28 cellular contexts compared by ENCODE assay signal in the genomic region with DNA sequence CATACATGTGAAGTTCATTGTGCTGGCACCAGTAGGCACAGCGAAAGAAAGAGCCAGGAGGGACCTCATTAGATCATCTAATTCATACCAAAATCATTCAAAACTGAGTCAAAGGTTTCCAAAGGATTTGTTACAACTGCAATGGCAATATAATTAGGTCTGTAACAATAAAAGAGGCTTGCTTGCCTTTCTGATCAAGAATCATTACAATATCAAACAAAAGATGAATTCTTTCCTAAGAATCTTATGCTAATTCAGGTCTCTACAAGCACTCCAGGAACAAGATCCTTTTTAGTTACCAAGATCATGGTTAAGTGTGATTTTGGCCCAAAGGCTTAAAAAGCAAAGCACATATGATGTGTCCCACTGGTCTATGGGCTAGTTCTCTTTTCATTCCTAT. TPM values are rescaled to one million over a fixed set of nuclear protein-coding genes. Genes with fewer than 3 reads are reported as not detected.
DNase-seq lines count a peak whose midpoint lies in the region; ATAC-seq, FAIRE-seq and TF ChIP-seq lines count a peak whose summit lies in the region.
"Had no signal": no experiment of that assay in that cellular context is flagged by ENCODE, and none has a peak within 500 bp of the region (broad histone marks: within the 10 kb centered on the region; RNA-seq: fewer than 3 reads in every experiment).

No MANE protein-coding gene starts in this region.

- no peak overlapping the region for H3K4me2 ChIP-seq in astrocyte (ENCODE audit: low read length)
- H3K4me2 ChIP-seq: BLaER1 had no signal

- H3K9me3 Mint-ChIP-seq in astrocyte (ENCODE audit: unreplicated experiment) (no peaks in the 10 kb centered on the region), nephron (no peaks in the 10 kb centered on the region)
- H3K9me3 Mint-ChIP-seq: CD4-positive, alpha-beta memory T cell had no signal

- H3K79me2 ChIP-seq in astrocyte (ENCODE audit: insufficient read depth, low read length) = no peaks in the 10 kb centered on the region

- peaks cover 9% of the 10 kb centered on the region for H3K4me1 Mint-ChIP-seq in astrocyte (ENCODE audit: low read depth, unreplicated experiment)
- peaks cover 40% of the 10 kb centered on the region for H3K4me1 Mint-ChIP-seq in nephron

- H3K4me3 Mint-ChIP-seq in astrocyte (ENCODE audit: unreplicated experiment) = no peak overlapping the region
- no peak overlapping the region for H3K4me3 Mint-ChIP-seq in nephron
- H3K4me3 Mint-ChIP-seq: CD4-positive, alpha-beta memory T cell had no signal

- no peaks in the 10 kb centered on the region for H3K9me3 ChIP-seq in HAP-1
- no peaks in the 10 kb centered on the region for H3K9me3 ChIP-seq in astrocyte (ENCODE audit: insufficient read depth, low read depth, low read length)
- H3K9me3 ChIP-seq: BLaER1 had no signal

- no peak overlapping the region for H3K9ac ChIP-seq in astrocyte (ENCODE audit: low read length)
- H3K9ac ChIP-seq: BLaER1 had no signal

- H2AFZ ChIP-seq in astrocyte (ENCODE audit: low read depth, low read length) = no peak overlapping the region

- H3K36me3 Mint-ChIP-seq in astrocyte (ENCODE audit: low read depth, unreplicated experiment) (no peaks in the 10 kb centered on the region), nephron (ENCODE audit: low read depth) (no peaks in the 10 kb centered on the region)
- H3K36me3 Mint-ChIP-seq: CD4-positive, alpha-beta memory T cell had no signal

- no peaks in the 10 kb centered on the region for H3K36me3 ChIP-seq in HAP-1 (replicated peaks)
- H3K36me3 ChIP-seq in astrocyte (ENCODE audit: insufficient read depth, low read length) = no peaks in the 10 kb centered on the region
- no peaks in the 10 kb centered on the region for H3K36me3 ChIP-seq in H7 (replicated peaks; ENCODE audit: control insufficient read depth, insufficient read depth, low read length)
- H3K36me3 ChIP-seq: BLaER1 had no signal

- peak overlapping the region; percentile 18 for H3K27ac Mint-ChIP-seq in astrocyte (ENCODE audit: unreplicated experiment)
- H3K27ac Mint-ChIP-seq in nephron = peak overlapping the region in 2 of 3 experiments; percentile 42 to 52
- H3K27ac Mint-ChIP-seq: CD4-positive, alpha-beta memory T cell had no signal

- DNase-seq in CD1c-positive myeloid dendritic cell (ENCODE audit: extremely low spot score) (peak; percentile 13), HAP-1 (ENCODE audit: low spot score in 2 of 2) (peak; percentile 35 to 90), astrocyte (ENCODE audit: low read depth) (no peak), coronary artery (ENCODE audit: low spot score) (no peak), cerebellar cortex (ENCODE audit: low spot score) (no peak), H7 (no peak)
- DNase-seq: CD4-positive, alpha-beta memory T cell; COR-L47; DMS 273 treated with DMSO at 0.1 percent for 48 hours; DMS79; EL; GDM1; GOT3; Karpas-422; NCI-H1105 treated with DMSO at 0.1 percent for 48 hours; NCI-H2029; NCI-H446; NCI-H524 treated with DMSO at 0.1 percent for 48 hours; NCI-H774; SIG-M5 had no signal

- in situ Hi-C loops in HAP-1 (cut with MboI; ENCODE audit: low sequenced_read_pairs) = no loop called here

- no peaks in the 10 kb centered on the region for H3K27me3 Mint-ChIP-seq in astrocyte (ENCODE audit: low read depth, unreplicated experiment)
- H3K27me3 Mint-ChIP-seq in nephron (ENCODE audit: low read depth) = no peaks in the 10 kb centered on the region

- H3K27me3 ChIP-seq in HAP-1 (ENCODE audit: low read depth) (no peaks in the 10 kb centered on the region), astrocyte (ENCODE audit: insufficient read depth, low read length) (no peaks in the 10 kb centered on the region), H7 (ENCODE audit: control insufficient read depth, insufficient read depth, low read length) (no peaks in the 10 kb centered on the region)
- H3K27me3 ChIP-seq: BLaER1 had no signal

- H4K20me1 ChIP-seq in astrocyte (ENCODE audit: insufficient read depth, low read length) = no peaks in the 10 kb centered on the region
- H4K20me1 ChIP-seq: BLaER1 had no signal

- no peak for TF ChIP-seq CTCF in astrocyte (IDR thresholded peaks at IDR 0.05; ENCODE audit: insufficient read depth, low read depth, low read length)
- no peak for TF ChIP-seq CTCF in nephron (IDR thresholded peaks at IDR 0.05; ENCODE audit: unreplicated experiment in 3 of 3)
- no peak for TF ChIP-seq CTCF in coronary artery (IDR thresholded peaks at IDR 0.05)

- ATAC-seq in HG02763 (IDR thresholded peaks at IDR 0.05; ENCODE audit: unreplicated experiment) = no peak
- ATAC-seq: GM12878, HepG2 had no signal

- no peak for FAIRE-seq in astrocyte (lab: Jason Lieb, UNC)
- FAIRE-seq: A204.1, GM12878, HepG2, RCC 7860 had no signal

- H3K27ac ChIP-seq in astrocyte (ENCODE audit: low read depth, low read length) = no peak overlapping the region
- no peak overlapping the region for H3K27ac ChIP-seq in coronary artery
- H3K27ac ChIP-seq: BLaER1, SK-N-MC had no signal

- H3K4me3 ChIP-seq in HAP-1 (no peak overlapping the region), astrocyte (ENCODE audit: insufficient read depth, low read depth, low read length) (no peak overlapping the region), coronary artery (no peak overlapping the region), H7 (ENCODE audit: insufficient read depth, low read depth, low read length) (no peak overlapping the region)
- H3K4me3 ChIP-seq: BLaER1, GM12878, SK-N-MC had no signal

- H3K4me1 ChIP-seq in HAP-1 (peaks cover 45% of the 10 kb centered on the region), astrocyte (ENCODE audit: insufficient read depth, low read length) (no peaks in the 10 kb centered on the region)
- H3K4me1 ChIP-seq: BLaER1 had no signal

RNA-seq across cellular contexts. Expression of a gene that starts 41.9 kb away (rescaled TPM):
- total RNA-seq in astrocyte = 260 and 272 TPM in 2 replicates
- 10.5 and 13.6 TPM in 2 replicates for total RNA-seq in H7 (2014; rRNA removed; shearing (Covaris generic))

Comparison
In these comparisons a context has a peak if more than half of its experiments do, and no peak if none do; other contexts are left out.
1. DNase-seq: peak in CD1c-positive myeloid dendritic cell (single experiment) and HAP-1 (2 of 2); none in astrocyte (single experiment), coronary artery (single experiment), cerebellar cortex (single experiment) and H7 (single experiment).
2. RNA of a gene that starts 41.9 kb away (total RNA-seq): 260 to 272 TPM in astrocyte; 10.5 to 13.6 TPM in H7; every median in the first group is over 10 times any median in the second.